In genomic region chr17:14325618-14326167, GRCh38 we compare ENCODE assay signal across 12 cellular contexts.
"Had no signal": no experiment of that assay in that cellular context is flagged by ENCODE, and none has a peak within 500 bp of the region (broad histone marks: within the 10 kb centered on the region; RNA-seq: fewer than 3 reads in every experiment).

No MANE protein-coding gene starts in this region.

- DNase-seq: activated B cell treated with CpG ODN at 0.5 μM for 24 hours; activated CD4-positive, alpha-beta T cell treated with anti-CD3 and anti-CD28 coated beads, Interleukin-2, amount 10 ng/mL, durations not matched to agents 24 days and 14 days; activated naive CD4-positive, alpha-beta T cell treated with anti-CD3 and anti-CD28 coated beads, Interleukin-2, amount 50 U/mL, for 16 hours; amygdala; brain microvascular endothelial cell; hypothalamus; ovary; stimulated activated CD4-positive, alpha-beta T cell treated with anti-CD3 and anti-CD28 coated beads, Interleukin-15, amount 100 ng/mL, for 24 hours; stimulated activated CD4-positive, alpha-beta T cell treated with anti-CD3 and anti-CD28 coated beads, Interleukin-4, amount 100 ng/mL, for 24 hours; testis; upper lobe of right lung had no signal

- ATAC-seq: upper lobe of right lung had no signal

- H3K9me3 ChIP-seq: ovary, testis, upper lobe of right lung had no signal

- H3K27ac ChIP-seq: brain microvascular endothelial cell, ovary, testis, upper lobe of right lung had no signal

- H3K36me3 ChIP-seq: brain microvascular endothelial cell, ovary, upper lobe of right lung had no signal

- H3K4me1 ChIP-seq: testis, upper lobe of right lung had no signal

- H3K4me1 Mint-ChIP-seq: activated B cell treated with CpG ODN at 0.5 μM for 24 hours had no signal

- H3K4me3 Mint-ChIP-seq: activated B cell treated with CpG ODN at 0.5 μM for 24 hours; activated CD4-positive, alpha-beta T cell treated with anti-CD3 and anti-CD28 coated beads, Interleukin-2, amount 10 ng/mL, durations not matched to agents 24 days and 14 days; stimulated activated naive CD8-positive, alpha-beta T cell treated with anti-CD3 and anti-CD28 coated beads, Interleukin-15, Interleukin-2, amounts not matched to agents 100 ng/mL and 50 ng/mL, for 24 hours had no signal

- H3K4me3 ChIP-seq: ovary, testis, upper lobe of right lung had no signal

- H3K9me3 Mint-ChIP-seq: activated B cell treated with CpG ODN at 0.5 μM for 24 hours; activated CD4-positive, alpha-beta T cell treated with anti-CD3 and anti-CD28 coated beads, Interleukin-2, amount 10 ng/mL, durations not matched to agents 24 days and 14 days had no signal

- H3K27me3 ChIP-seq: brain microvascular endothelial cell, ovary, testis had no signal

- H3K27ac Mint-ChIP-seq: activated B cell treated with CpG ODN at 0.5 μM for 24 hours; activated CD4-positive, alpha-beta T cell treated with anti-CD3 and anti-CD28 coated beads, Interleukin-2, amount 10 ng/mL, durations not matched to agents 24 days and 14 days; stimulated activated naive CD8-positive, alpha-beta T cell treated with anti-CD3 and anti-CD28 coated beads, Interleukin-15, Interleukin-2, amounts not matched to agents 100 ng/mL and 50 ng/mL, for 24 hours had no signal

- H3K27me3 Mint-ChIP-seq: activated B cell treated with CpG ODN at 0.5 μM for 24 hours; activated CD4-positive, alpha-beta T cell treated with anti-CD3 and anti-CD28 coated beads, Interleukin-2, amount 10 ng/mL, durations not matched to agents 24 days and 14 days; stimulated activated naive CD8-positive, alpha-beta T cell treated with anti-CD3 and anti-CD28 coated beads, Interleukin-15, Interleukin-2, amounts not matched to agents 100 ng/mL and 50 ng/mL, for 24 hours had no signal
